In genomic region chr2:9634121-9634520, GRCh38 we compare ENCODE assay signal across 15 cellular contexts. TPM values are rescaled to one million over a fixed set of nuclear protein-coding genes. Genes with fewer than 3 reads are reported as not detected.
DNase-seq lines count a peak whose midpoint lies in the region; ATAC-seq lines count a peak whose summit lies in the region.
"Had no signal": no experiment of that assay in that cellular context is flagged by ENCODE, and none has a peak within 500 bp of the region (broad histone marks: within the 10 kb centered on the region; RNA-seq: fewer than 3 reads in every experiment).

No MANE protein-coding gene starts in this region.

- no peak overlapping the region for H3K27ac ChIP-seq in CD4-positive, alpha-beta memory T cell (ENCODE audit: low read depth, low read length)
- H3K27ac ChIP-seq: BLaER1, HL-60 had no signal

- H3K27me3 Mint-ChIP-seq in CD4-positive, alpha-beta memory T cell = no peaks in the 10 kb centered on the region
- H3K27me3 Mint-ChIP-seq in T-helper 17 cell = no peaks in the 10 kb centered on the region
- H3K27me3 Mint-ChIP-seq in natural killer cell treated with Interleukin-12 subunit alpha and Interleukin-12 subunit beta and Interleukin-15 and Interleukin-18, amount 100 ng/mL, for 72 hours = no peaks in the 10 kb centered on the region
- H3K27me3 Mint-ChIP-seq in activated T-helper 1 cell treated with anti-CD3 and anti-CD28 coated beads, Interleukin-12 subunit alpha, Interleukin-12 subunit beta, Interleukin-2, Interleukin-4 antibody, amounts not matched to agents 30 ng/mL and 10 ng/mL and 1 ng/mL, durations not matched to agents 14 hours and 24 hours and 36 hours (ENCODE audit: insufficient read depth) = peaks cover 12% of the 10 kb centered on the region

- no peak for ATAC-seq in T-helper 17 cell
- no peak for ATAC-seq in HG03159 (IDR thresholded peaks at IDR 0.05; ENCODE audit: unreplicated experiment)
- no peak for ATAC-seq in natural killer cell treated with Interleukin-12 subunit alpha and Interleukin-12 subunit beta and Interleukin-15 and Interleukin-18, amount 100 ng/mL, for 72 hours
- ATAC-seq: GM12878 had no signal

- peaks cover 9 to 26% (median 17%) of the 10 kb centered on the region in 4 donors for H3K4me1 Mint-ChIP-seq in CD4-positive, alpha-beta memory T cell
- peaks cover 19% of the 10 kb centered on the region for H3K4me1 Mint-ChIP-seq in T-helper 17 cell
- H3K4me1 Mint-ChIP-seq in natural killer cell treated with Interleukin-12 subunit alpha and Interleukin-12 subunit beta and Interleukin-15 and Interleukin-18, amount 100 ng/mL, for 72 hours (ENCODE audit: low read depth in 2 of 2) = peaks cover 23 to 33% of the 10 kb centered on the region in 2 donors
- H3K4me1 Mint-ChIP-seq in activated T-helper 1 cell treated with anti-CD3 and anti-CD28 coated beads, Interleukin-12 subunit alpha, Interleukin-12 subunit beta, Interleukin-2, Interleukin-4 antibody, amounts not matched to agents 30 ng/mL and 10 ng/mL and 1 ng/mL, durations not matched to agents 14 hours and 24 hours and 36 hours (ENCODE audit: low read depth) = peaks cover 13% of the 10 kb centered on the region

- no peaks in the 10 kb centered on the region for H3K27me3 ChIP-seq in CD4-positive, alpha-beta memory T cell (ENCODE audit: insufficient read depth, low read length)
- H3K27me3 ChIP-seq: BLaER1 had no signal

- POLR2A ChIA-PET in CD4-positive, alpha-beta memory T cell (lab: Charles Lee; ENCODE audit: partially characterized antibody) = interaction anchor here (0.9 to 1.6 kb wide), 2 partner anchors 21 to 69 kb away, joined by 3 to 6 read pairs; no protein-coding TSS in a partner anchor

- peaks cover 14% of the 10 kb centered on the region for H3K4me1 ChIP-seq in CD4-positive, alpha-beta memory T cell (ENCODE audit: insufficient read depth, low read length)

- H3K36me3 ChIP-seq in CD4-positive, alpha-beta memory T cell (ENCODE audit: insufficient read depth, low read length) = no peaks in the 10 kb centered on the region

- H3K4me3 ChIP-seq in CD4-positive, alpha-beta memory T cell (ENCODE audit: low read length in 2 of 2) = no peak overlapping the region
- H3K4me3 ChIP-seq: BLaER1, GM12878, HAP-1 had no signal

- H3K9me3 Mint-ChIP-seq in CD4-positive, alpha-beta memory T cell = no peaks in the 10 kb centered on the region
- no peaks in the 10 kb centered on the region for H3K9me3 Mint-ChIP-seq in natural killer cell treated with Interleukin-12 subunit alpha and Interleukin-12 subunit beta and Interleukin-15 and Interleukin-18, amount 100 ng/mL, for 72 hours
- no peaks in the 10 kb centered on the region for H3K9me3 Mint-ChIP-seq in activated T-helper 1 cell treated with anti-CD3 and anti-CD28 coated beads, Interleukin-12 subunit alpha, Interleukin-12 subunit beta, Interleukin-2, Interleukin-4 antibody, amounts not matched to agents 30 ng/mL and 10 ng/mL and 1 ng/mL, durations not matched to agents 14 hours and 24 hours and 36 hours

- intact Hi-C loops in CD4-positive, alpha-beta memory T cell (cut with micrococcal nuclease) = no loop called here
- intact Hi-C loops in activated T-helper 1 cell treated with anti-CD3 and anti-CD28 coated beads, Interleukin-12 subunit alpha, Interleukin-12 subunit beta, Interleukin-2, Interleukin-4 antibody, amounts not matched to agents 30 ng/mL and 10 ng/mL and 1 ng/mL, durations not matched to agents 14 hours and 24 hours and 36 hours (cut with micrococcal nuclease) = loop anchor here (10.0 kb wide), 1 partner anchor 811 kb away; the partner anchor contains the start of gene ODC1

- peaks cover 0 to 14% of the 10 kb centered on the region in 2 donors for H3K36me3 Mint-ChIP-seq in CD4-positive, alpha-beta memory T cell
- H3K36me3 Mint-ChIP-seq in T-helper 17 cell (ENCODE audit: low read depth) = no peaks in the 10 kb centered on the region
- peaks cover 9% of the 10 kb centered on the region for H3K36me3 Mint-ChIP-seq in natural killer cell treated with Interleukin-12 subunit alpha and Interleukin-12 subunit beta and Interleukin-15 and Interleukin-18, amount 100 ng/mL, for 72 hours
- H3K36me3 Mint-ChIP-seq in activated T-helper 1 cell treated with anti-CD3 and anti-CD28 coated beads, Interleukin-12 subunit alpha, Interleukin-12 subunit beta, Interleukin-2, Interleukin-4 antibody, amounts not matched to agents 30 ng/mL and 10 ng/mL and 1 ng/mL, durations not matched to agents 14 hours and 24 hours and 36 hours (ENCODE audit: low read depth) = peaks cover 8% of the 10 kb centered on the region

- CTCF ChIA-PET in CD4-positive, alpha-beta memory T cell (lab: Charles Lee; ENCODE audit: partially characterized antibody) = interaction anchor here (0.7 to 1.5 kb wide), 2 partner anchors 66 to 136 kb away, joined by 3 to 5 read pairs; no protein-coding TSS in a partner anchor

- no peak overlapping the region for H3K4me3 Mint-ChIP-seq in CD4-positive, alpha-beta memory T cell
- H3K4me3 Mint-ChIP-seq in T-helper 17 cell = no peak overlapping the region
- H3K4me3 Mint-ChIP-seq in natural killer cell treated with Interleukin-12 subunit alpha and Interleukin-12 subunit beta and Interleukin-15 and Interleukin-18, amount 100 ng/mL, for 72 hours = no peak overlapping the region
- no peak overlapping the region for H3K4me3 Mint-ChIP-seq in activated T-helper 1 cell treated with anti-CD3 and anti-CD28 coated beads, Interleukin-12 subunit alpha, Interleukin-12 subunit beta, Interleukin-2, Interleukin-4 antibody, amounts not matched to agents 30 ng/mL and 10 ng/mL and 1 ng/mL, durations not matched to agents 14 hours and 24 hours and 36 hours

- peak overlapping the region in 4 of 7 donors; percentile 6 to 68 (median 51) for H3K27ac Mint-ChIP-seq in CD4-positive, alpha-beta memory T cell
- peak overlapping the region; percentile 94 for H3K27ac Mint-ChIP-seq in T-helper 17 cell
- no peak overlapping the region for H3K27ac Mint-ChIP-seq in natural killer cell treated with Interleukin-12 subunit alpha and Interleukin-12 subunit beta and Interleukin-15 and Interleukin-18, amount 100 ng/mL, for 72 hours
- H3K27ac Mint-ChIP-seq in activated T-helper 1 cell treated with anti-CD3 and anti-CD28 coated beads, Interleukin-12 subunit alpha, Interleukin-12 subunit beta, Interleukin-2, Interleukin-4 antibody, amounts not matched to agents 30 ng/mL and 10 ng/mL and 1 ng/mL, durations not matched to agents 14 hours and 24 hours and 36 hours = no peak overlapping the region

- H3K9me3 ChIP-seq in CD4-positive, alpha-beta memory T cell (ENCODE audit: control insufficient read depth in 1 of 2, low read length in 2 of 2) = no peaks in the 10 kb centered on the region
- H3K9me3 ChIP-seq in T-helper 17 cell (ENCODE audit: control insufficient read depth, low read length, poor library complexity, severe bottlenecking) = no peaks in the 10 kb centered on the region

- DNase-seq in CD4-positive, alpha-beta memory T cell = no peak
- no peak for DNase-seq in T-helper 17 cell
- peak; percentile 51 for DNase-seq in kidney tubule cell (ENCODE audit: low spot score)
- DNase-seq in renal cortical epithelial cell (ENCODE audit: low read depth) = peak; percentile 89
- no peak for DNase-seq in natural killer cell treated with Interleukin-12 subunit alpha and Interleukin-12 subunit beta and Interleukin-15 and Interleukin-18, amount 100 ng/mL, for 72 hours (ENCODE audit: low spot score)
- no peak for DNase-seq in activated T-helper 1 cell treated with anti-CD3 and anti-CD28 coated beads, Interleukin-12 subunit alpha, Interleukin-12 subunit beta, Interleukin-2, Interleukin-4 antibody, amounts not matched to agents 30 ng/mL and 10 ng/mL and 1 ng/mL, durations not matched to agents 14 hours and 24 hours and 36 hours (ENCODE audit: low spot score)
- DNase-seq: 8988T, AML-193, Calu3, DMS 273 treated with DMSO at 0.1 percent for 48 hours had no signal

RNA-seq across cellular contexts. Expression of gene YWHAQ, which starts 3.3 kb away (rescaled TPM):
- total RNA-seq in CD4-positive, alpha-beta memory T cell = 100 to 1,000 TPM; 124 TPM
- polyA plus RNA-seq in CD4-positive, alpha-beta memory T cell = 100 to 1,000 TPM; 315 to 504 TPM
- 100 to 1,000 TPM; 176 to 189 TPM for total RNA-seq in T-helper 17 cell
- total RNA-seq in renal cortical epithelial cell = 414 and 525 TPM in 2 replicates
- total RNA-seq in natural killer cell treated with Interleukin-12 subunit alpha and Interleukin-12 subunit beta and Interleukin-15 and Interleukin-18, amount 100 ng/mL, for 72 hours = 100 to 1,000 TPM; 221 to 318 TPM
- 290 and 311 TPM in 2 replicates for total RNA-seq in activated T-helper 1 cell treated with anti-CD3 and anti-CD28 coated beads, Interleukin-12 subunit alpha, Interleukin-12 subunit beta, Interleukin-2, Interleukin-4 antibody, amounts not matched to agents 30 ng/mL and 10 ng/mL and 1 ng/mL, durations not matched to agents 14 hours and 24 hours and 36 hours

Comparison
In these comparisons a context has a peak if more than half of its experiments do, and no peak if none do; other contexts are left out.
1. DNase-seq: peak in kidney tubule cell (single experiment) and renal cortical epithelial cell (single experiment); none in CD4-positive, alpha-beta memory T cell (0 of 5), T-helper 17 cell (0 of 3), natural killer cell treated with Interleukin-12 subunit alpha and Interleukin-12 subunit beta and Interleukin-15 and Interleukin-18, amount 100 ng/mL, for 72 hours (single experiment) and activated T-helper 1 cell treated with anti-CD3 and anti-CD28 coated beads, Interleukin-12 subunit alpha, Interleukin-12 subunit beta, Interleukin-2, Interleukin-4 antibody, amounts not matched to agents 30 ng/mL and 10 ng/mL and 1 ng/mL, durations not matched to agents 14 hours and 24 hours and 36 hours (single experiment).
2. H3K27ac Mint-ChIP-seq: peak in CD4-positive, alpha-beta memory T cell (4 of 7) and T-helper 17 cell (single experiment); none in natural killer cell treated with Interleukin-12 subunit alpha and Interleukin-12 subunit beta and Interleukin-15 and Interleukin-18, amount 100 ng/mL, for 72 hours (0 of 2) and activated T-helper 1 cell treated with anti-CD3 and anti-CD28 coated beads, Interleukin-12 subunit alpha, Interleukin-12 subunit beta, Interleukin-2, Interleukin-4 antibody, amounts not matched to agents 30 ng/mL and 10 ng/mL and 1 ng/mL, durations not matched to agents 14 hours and 24 hours and 36 hours (single experiment).